In the genomic region with DNA sequence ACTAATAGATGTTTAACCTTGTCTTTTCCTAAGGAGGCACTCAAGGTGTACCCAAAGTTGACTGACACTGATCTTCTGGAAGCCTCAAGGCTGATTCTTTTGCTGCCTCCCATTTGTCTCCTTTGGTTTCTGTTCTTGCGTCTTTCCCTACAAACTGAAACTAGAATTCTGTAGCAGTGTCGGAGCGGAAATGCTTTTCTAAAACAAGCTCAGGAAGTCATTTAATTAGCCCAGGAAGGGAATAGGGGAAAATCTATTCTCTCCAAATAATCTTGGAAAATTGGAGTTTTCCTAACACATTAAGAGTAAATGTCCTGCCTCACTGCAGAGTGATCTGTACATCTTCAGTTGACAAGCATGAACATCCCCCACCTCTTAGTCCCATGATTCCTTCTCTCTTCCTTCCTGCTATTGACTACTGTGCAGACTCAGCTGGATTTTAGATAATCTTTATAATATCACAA, we compare ENCODE assay signal across 1 cellular context.
TF ChIP-seq lines count a peak whose summit lies in the region.

No MANE protein-coding gene starts in this region.

TF ChIP-seq in GM23338, 12 proteins besides CTCF, POLR2A, EP300 and RAD21 (continued from another document):
- TF ChIP-seq, protein P1, sequence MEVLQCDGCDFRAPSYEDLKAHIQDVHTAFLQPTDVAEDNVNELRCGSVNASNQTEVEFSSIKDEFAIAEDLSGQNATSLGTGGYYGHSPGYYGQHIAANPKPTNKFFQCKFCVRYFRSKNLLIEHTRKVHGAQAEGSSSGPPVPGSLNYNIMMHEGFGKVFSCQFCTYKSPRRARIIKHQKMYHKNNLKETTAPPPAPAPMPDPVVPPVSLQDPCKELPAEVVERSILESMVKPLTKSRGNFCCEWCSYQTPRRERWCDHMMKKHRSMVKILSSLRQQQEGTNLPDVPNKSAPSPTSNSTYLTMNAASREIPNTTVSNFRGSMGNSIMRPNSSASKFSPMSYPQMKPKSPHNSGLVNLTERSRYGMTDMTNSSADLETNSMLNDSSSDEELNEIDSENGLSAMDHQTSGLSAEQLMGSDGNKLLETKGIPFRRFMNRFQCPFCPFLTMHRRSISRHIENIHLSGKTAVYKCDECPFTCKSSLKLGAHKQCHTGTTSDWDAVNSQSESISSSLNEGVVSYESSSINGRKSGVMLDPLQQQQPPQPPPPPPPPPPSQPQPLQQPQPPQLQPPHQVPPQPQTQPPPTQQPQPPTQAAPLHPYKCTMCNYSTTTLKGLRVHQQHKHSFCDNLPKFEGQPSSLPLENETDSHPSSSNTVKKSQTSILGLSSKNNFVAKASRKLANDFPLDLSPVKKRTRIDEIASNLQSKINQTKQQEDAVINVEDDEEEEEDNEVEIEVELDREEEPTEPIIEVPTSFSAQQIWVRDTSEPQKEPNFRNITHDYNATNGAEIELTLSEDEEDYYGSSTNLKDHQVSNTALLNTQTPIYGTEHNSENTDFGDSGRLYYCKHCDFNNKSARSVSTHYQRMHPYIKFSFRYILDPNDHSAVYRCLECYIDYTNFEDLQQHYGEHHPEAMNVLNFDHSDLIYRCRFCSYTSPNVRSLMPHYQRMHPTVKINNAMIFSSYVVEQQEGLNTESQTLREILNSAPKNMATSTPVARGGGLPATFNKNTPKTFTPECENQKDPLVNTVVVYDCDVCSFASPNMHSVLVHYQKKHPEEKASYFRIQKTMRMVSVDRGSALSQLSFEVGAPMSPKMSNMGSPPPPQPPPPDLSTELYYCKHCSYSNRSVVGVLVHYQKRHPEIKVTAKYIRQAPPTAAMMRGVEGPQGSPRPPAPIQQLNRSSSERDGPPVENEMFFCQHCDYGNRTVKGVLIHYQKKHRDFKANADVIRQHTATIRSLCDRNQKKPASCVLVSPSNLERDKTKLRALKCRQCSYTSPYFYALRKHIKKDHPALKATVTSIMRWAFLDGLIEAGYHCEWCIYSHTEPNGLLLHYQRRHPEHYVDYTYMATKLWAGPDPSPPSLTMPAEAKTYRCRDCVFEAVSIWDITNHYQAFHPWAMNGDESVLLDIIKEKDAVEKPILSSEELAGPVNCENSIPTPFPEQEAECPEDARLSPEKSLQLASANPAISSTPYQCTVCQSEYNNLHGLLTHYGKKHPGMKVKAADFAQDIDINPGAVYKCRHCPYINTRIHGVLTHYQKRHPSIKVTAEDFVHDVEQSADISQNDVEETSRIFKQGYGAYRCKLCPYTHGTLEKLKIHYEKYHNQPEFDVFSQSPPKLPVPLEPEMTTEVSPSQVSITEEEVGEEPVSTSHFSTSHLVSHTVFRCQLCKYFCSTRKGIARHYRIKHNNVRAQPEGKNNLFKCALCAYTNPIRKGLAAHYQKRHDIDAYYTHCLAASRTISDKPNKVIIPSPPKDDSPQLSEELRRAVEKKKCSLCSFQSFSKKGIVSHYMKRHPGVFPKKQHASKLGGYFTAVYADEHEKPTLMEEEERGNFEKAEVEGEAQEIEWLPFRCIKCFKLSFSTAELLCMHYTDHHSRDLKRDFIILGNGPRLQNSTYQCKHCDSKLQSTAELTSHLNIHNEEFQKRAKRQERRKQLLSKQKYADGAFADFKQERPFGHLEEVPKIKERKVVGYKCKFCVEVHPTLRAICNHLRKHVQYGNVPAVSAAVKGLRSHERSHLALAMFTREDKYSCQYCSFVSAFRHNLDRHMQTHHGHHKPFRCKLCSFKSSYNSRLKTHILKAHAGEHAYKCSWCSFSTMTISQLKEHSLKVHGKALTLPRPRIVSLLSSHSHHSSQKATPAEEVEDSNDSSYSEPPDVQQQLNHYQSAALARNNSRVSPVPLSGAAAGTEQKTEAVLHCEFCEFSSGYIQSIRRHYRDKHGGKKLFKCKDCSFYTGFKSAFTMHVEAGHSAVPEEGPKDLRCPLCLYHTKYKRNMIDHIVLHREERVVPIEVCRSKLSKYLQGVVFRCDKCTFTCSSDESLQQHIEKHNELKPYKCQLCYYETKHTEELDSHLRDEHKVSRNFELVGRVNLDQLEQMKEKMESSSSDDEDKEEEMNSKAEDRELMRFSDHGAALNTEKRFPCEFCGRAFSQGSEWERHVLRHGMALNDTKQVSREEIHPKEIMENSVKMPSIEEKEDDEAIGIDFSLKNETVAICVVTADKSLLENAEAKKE (CRISPR knock-in tag; IDR thresholded peaks at IDR 0.05), result no peak
